1 cellular context compared by ENCODE assay signal in the genomic region with DNA sequence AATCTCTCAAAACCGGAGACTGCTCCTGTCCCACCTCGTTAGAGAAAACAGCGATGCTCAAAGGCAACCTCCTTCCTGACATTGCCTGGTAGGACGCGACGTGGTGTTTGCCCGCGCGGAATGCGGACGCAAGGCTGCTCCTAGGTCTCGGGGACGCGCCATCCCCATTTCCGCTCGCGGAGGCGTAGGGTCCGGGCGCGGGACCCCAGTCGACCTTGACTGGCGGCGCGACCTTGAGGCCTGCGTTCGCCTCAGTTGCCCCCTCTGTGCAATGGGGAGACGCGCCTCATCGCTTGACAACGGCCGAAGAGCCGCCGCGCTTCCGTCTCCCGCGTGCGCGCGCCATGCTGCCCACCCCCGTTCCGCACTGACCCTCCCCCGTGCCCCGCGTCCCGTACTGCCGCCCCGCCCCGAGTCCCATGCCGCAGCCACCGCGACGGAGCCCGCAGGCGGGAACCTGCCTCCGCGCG.
TF ChIP-seq lines count a peak whose summit lies in the region.

No MANE protein-coding gene starts in this region.

TF ChIP-seq in HepG2, 621 proteins besides CTCF, POLR2A, EP300 and RAD21 (continues in another document):
- peak; percentile 83; the same call in 1 of the 2 replicates for TF ChIP-seq THRA (CRISPR knock-in tag; IDR thresholded peaks at IDR 0.05; ENCODE audit: borderline replicate concordance)
- no peak; the same call in 1 of the 2 replicates for TF ChIP-seq MTF2 (CRISPR knock-in tag; IDR thresholded peaks at IDR 0.05; ENCODE audit: borderline replicate concordance)
- TF ChIP-seq ZIK1 (CRISPR knock-in tag; IDR thresholded peaks at IDR 0.05; ENCODE audit: borderline replicate concordance, low read depth): no peak
- no peak for TF ChIP-seq ZNF556 (CRISPR knock-in tag; IDR thresholded peaks at IDR 0.05; ENCODE audit: borderline replicate concordance)
- TF ChIP-seq MAFK (conservative IDR thresholded peaks at IDR 0.05 in 1 of 2, IDR thresholded peaks at IDR 0.05 in 1 of 2; ENCODE audit: low read length in 2 of 2): no peak
- no peak; the same call in 1 of the 2 replicates for TF ChIP-seq ZNF230 (CRISPR knock-in tag; IDR thresholded peaks at IDR 0.05)
- TF ChIP-seq ZNF546 (CRISPR knock-in tag; conservative IDR thresholded peaks at IDR 0.05): no peak
- no peak for TF ChIP-seq ZFP62 (CRISPR knock-in tag; IDR thresholded peaks at IDR 0.05)
- TF ChIP-seq ZNF879 (CRISPR knock-in tag; IDR thresholded peaks at IDR 0.05): 0 out of 2 replicates have a peak, but pooled peaks have one; percentile 28
- no peak for TF ChIP-seq ZKSCAN1 (IDR thresholded peaks at IDR 0.05; ENCODE audit: low read length)
- TF ChIP-seq ZNF44 (CRISPR knock-in tag; IDR thresholded peaks at IDR 0.05): no peak
- no peak for TF ChIP-seq SMAD9 (CRISPR knock-in tag; IDR thresholded peaks at IDR 0.05)
- no peak for TF ChIP-seq GLMP (CRISPR knock-in tag; IDR thresholded peaks at IDR 0.05; ENCODE audit: borderline replicate concordance)
- no peak for TF ChIP-seq ARID2 (CRISPR knock-in tag; IDR thresholded peaks at IDR 0.05; ENCODE audit: borderline replicate concordance)
- TF ChIP-seq ZNF550 (CRISPR knock-in tag; IDR thresholded peaks at IDR 0.05; ENCODE audit: borderline replicate concordance): no peak
- no peak for TF ChIP-seq RBAK (CRISPR knock-in tag; IDR thresholded peaks at IDR 0.05)
- TF ChIP-seq, protein P1, sequence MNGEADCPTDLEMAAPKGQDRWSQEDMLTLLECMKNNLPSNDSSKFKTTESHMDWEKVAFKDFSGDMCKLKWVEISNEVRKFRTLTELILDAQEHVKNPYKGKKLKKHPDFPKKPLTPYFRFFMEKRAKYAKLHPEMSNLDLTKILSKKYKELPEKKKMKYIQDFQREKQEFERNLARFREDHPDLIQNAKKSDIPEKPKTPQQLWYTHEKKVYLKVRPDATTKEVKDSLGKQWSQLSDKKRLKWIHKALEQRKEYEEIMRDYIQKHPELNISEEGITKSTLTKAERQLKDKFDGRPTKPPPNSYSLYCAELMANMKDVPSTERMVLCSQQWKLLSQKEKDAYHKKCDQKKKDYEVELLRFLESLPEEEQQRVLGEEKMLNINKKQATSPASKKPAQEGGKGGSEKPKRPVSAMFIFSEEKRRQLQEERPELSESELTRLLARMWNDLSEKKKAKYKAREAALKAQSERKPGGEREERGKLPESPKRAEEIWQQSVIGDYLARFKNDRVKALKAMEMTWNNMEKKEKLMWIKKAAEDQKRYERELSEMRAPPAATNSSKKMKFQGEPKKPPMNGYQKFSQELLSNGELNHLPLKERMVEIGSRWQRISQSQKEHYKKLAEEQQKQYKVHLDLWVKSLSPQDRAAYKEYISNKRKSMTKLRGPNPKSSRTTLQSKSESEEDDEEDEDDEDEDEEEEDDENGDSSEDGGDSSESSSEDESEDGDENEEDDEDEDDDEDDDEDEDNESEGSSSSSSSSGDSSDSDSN (CRISPR knock-in tag; IDR thresholded peaks at IDR 0.05): peak; percentile 43; the same call in 1 of the 2 replicates
- peak; percentile 80 for TF ChIP-seq HDAC1 (CRISPR knock-in tag; IDR thresholded peaks at IDR 0.05)
- TF ChIP-seq ZKSCAN5 (CRISPR knock-in tag; IDR thresholded peaks at IDR 0.05): no peak
- TF ChIP-seq ELF3 (CRISPR knock-in tag; IDR thresholded peaks at IDR 0.05): peak; percentile 13
- TF ChIP-seq ZNF292 (CRISPR knock-in tag; IDR thresholded peaks at IDR 0.05; ENCODE audit: borderline replicate concordance, low read depth): peak; percentile 79; the same call in 1 of the 2 replicates
- no peak for TF ChIP-seq RFXAP (CRISPR knock-in tag; IDR thresholded peaks at IDR 0.05; ENCODE audit: borderline replicate concordance)
- no peak for TF ChIP-seq ZNF816 (CRISPR knock-in tag; IDR thresholded peaks at IDR 0.05; ENCODE audit: borderline replicate concordance)
- 0 out of 2 replicates have a peak, but pooled peaks have one; percentile 46 for TF ChIP-seq HOXD1 (CRISPR knock-in tag; IDR thresholded peaks at IDR 0.05)
- no peak for TF ChIP-seq TCF7L2 (IDR thresholded peaks at IDR 0.05; ENCODE audit: low read depth, low read length)
- TF ChIP-seq ZNF225 (CRISPR knock-in tag; IDR thresholded peaks at IDR 0.05): no peak; the same call in 1 of the 2 replicates
- TF ChIP-seq EEA1 (CRISPR knock-in tag; IDR thresholded peaks at IDR 0.05; ENCODE audit: borderline replicate concordance): no peak; the same call in 1 of the 2 replicates
- TF ChIP-seq BATF2 (CRISPR knock-in tag; IDR thresholded peaks at IDR 0.05): peak; percentile 97; the same call in 1 of the 2 replicates
- TF ChIP-seq KMT2A (CRISPR knock-in tag; IDR thresholded peaks at IDR 0.05): no peak
- no peak; the same call in 1 of the 2 replicates for TF ChIP-seq ARNT2 (CRISPR knock-in tag; IDR thresholded peaks at IDR 0.05; ENCODE audit: low read depth)
- TF ChIP-seq IKZF4 (CRISPR knock-in tag; IDR thresholded peaks at IDR 0.05; ENCODE audit: borderline replicate concordance, low read depth, not compliant biosample characterization): no peak
- TF ChIP-seq SRSF1 (optimal IDR thresholded peaks at IDR 0.05; ENCODE audit: low read depth, low read length): no peak
- no peak for TF ChIP-seq ZNF609 (CRISPR knock-in tag; IDR thresholded peaks at IDR 0.05; ENCODE audit: borderline replicate concordance)
- no peak for TF ChIP-seq NKX3-1 (CRISPR knock-in tag; IDR thresholded peaks at IDR 0.05)
- TF ChIP-seq ONECUT2 (CRISPR knock-in tag; IDR thresholded peaks at IDR 0.05): no peak
- TF ChIP-seq TEF (CRISPR knock-in tag; IDR thresholded peaks at IDR 0.05): no peak
- no peak for TF ChIP-seq ZFP37 (CRISPR knock-in tag; IDR thresholded peaks at IDR 0.05; ENCODE audit: borderline replicate concordance)
- no peak for TF ChIP-seq ZNF780A (CRISPR knock-in tag; IDR thresholded peaks at IDR 0.05)
- TF ChIP-seq MED8 (CRISPR knock-in tag; IDR thresholded peaks at IDR 0.05; ENCODE audit: insufficient replicate concordance): no peak
- no peak for TF ChIP-seq SMARCC2 (IDR thresholded peaks at IDR 0.05)
- TF ChIP-seq RBM22 (optimal IDR thresholded peaks at IDR 0.05; ENCODE audit: low read length): no peak
- TF ChIP-seq, protein P2, sequence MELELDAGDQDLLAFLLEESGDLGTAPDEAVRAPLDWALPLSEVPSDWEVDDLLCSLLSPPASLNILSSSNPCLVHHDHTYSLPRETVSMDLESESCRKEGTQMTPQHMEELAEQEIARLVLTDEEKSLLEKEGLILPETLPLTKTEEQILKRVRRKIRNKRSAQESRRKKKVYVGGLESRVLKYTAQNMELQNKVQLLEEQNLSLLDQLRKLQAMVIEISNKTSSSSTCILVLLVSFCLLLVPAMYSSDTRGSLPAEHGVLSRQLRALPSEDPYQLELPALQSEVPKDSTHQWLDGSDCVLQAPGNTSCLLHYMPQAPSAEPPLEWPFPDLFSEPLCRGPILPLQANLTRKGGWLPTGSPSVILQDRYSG (CRISPR knock-in tag; IDR thresholded peaks at IDR 0.05): no peak
- TF ChIP-seq BHLHE40 (IDR thresholded peaks at IDR 0.05; ENCODE audit: low read length): no peak
- TF ChIP-seq, protein P3, sequence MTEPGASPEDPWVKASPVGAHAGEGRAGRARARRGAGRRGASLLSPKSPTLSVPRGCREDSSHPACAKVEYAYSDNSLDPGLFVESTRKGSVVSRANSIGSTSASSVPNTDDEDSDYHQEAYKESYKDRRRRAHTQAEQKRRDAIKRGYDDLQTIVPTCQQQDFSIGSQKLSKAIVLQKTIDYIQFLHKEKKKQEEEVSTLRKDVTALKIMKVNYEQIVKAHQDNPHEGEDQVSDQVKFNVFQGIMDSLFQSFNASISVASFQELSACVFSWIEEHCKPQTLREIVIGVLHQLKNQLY (CRISPR knock-in tag; IDR thresholded peaks at IDR 0.05): no peak
- TF ChIP-seq, protein P4, sequence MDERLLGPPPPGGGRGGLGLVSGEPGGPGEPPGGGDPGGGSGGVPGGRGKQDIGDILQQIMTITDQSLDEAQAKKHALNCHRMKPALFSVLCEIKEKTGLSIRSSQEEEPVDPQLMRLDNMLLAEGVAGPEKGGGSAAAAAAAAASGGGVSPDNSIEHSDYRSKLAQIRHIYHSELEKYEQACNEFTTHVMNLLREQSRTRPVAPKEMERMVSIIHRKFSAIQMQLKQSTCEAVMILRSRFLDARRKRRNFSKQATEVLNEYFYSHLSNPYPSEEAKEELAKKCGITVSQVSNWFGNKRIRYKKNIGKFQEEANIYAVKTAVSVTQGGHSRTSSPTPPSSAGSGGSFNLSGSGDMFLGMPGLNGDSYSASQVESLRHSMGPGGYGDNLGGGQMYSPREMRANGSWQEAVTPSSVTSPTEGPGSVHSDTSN (CRISPR knock-in tag; IDR thresholded peaks at IDR 0.05): no peak
- TF ChIP-seq ZBTB1 (CRISPR knock-in tag; IDR thresholded peaks at IDR 0.05; ENCODE audit: borderline replicate concordance): no peak
- TF ChIP-seq, protein P5, sequence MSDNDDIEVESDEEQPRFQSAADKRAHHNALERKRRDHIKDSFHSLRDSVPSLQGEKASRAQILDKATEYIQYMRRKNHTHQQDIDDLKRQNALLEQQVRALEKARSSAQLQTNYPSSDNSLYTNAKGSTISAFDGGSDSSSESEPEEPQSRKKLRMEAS (IDR thresholded peaks at IDR 0.05): peak; percentile 92
- TF ChIP-seq ZNF782 (CRISPR knock-in tag; IDR thresholded peaks at IDR 0.05; ENCODE audit: borderline replicate concordance): no peak; the same call in 1 of the 2 replicates
